In the genomic region with DNA sequence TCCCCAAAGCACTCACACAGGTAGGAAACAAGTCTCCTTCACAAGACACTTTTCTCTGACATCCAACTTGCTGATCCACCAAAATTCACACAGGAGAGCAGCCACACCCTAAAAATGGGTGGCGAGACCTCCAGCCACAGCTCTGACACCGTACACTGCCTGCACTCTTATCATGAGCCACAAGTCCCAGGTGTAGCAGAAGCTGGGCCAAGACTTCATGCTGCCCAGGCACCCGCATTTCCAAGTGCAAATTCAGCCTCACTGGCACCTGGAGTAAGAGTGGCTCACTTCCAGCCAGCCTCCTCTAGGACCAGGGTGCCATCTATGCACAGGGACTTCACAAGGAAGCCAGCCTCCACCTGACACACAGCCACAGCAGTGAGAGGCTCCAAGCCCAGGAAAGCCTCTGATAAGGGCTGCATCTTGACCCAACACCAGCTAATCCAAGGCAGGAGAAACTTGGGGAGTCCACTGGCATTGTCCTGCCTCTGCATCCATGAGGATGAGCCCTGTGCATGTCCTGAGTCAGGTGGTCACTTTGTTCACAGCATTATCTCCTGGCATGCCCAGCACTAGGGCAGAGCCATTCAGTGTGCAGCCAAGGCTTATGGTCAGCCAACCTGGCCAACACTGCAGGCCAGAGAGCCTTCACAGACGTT, we compare ENCODE assay signal across 7 cellular contexts. TPM values are rescaled to one million over a fixed set of nuclear protein-coding genes. Genes with fewer than 3 reads are reported as not detected.
DNase-seq lines count a peak whose midpoint lies in the region; ATAC-seq and TF ChIP-seq lines count a peak whose summit lies in the region.
"Had no signal": no experiment of that assay in that cellular context is flagged by ENCODE, and none has a peak within 500 bp of the region (broad histone marks: within the 10 kb centered on the region; RNA-seq: fewer than 3 reads in every experiment).

No MANE protein-coding gene starts in this region.

- no peak overlapping the region for H3K4me3 ChIP-seq in CD4-positive, alpha-beta memory T cell (ENCODE audit: low read length in 2 of 2)

- ATAC-seq in naive B cell (ENCODE audit: low read depth in 2 of 2) (no peak), GM21737 (IDR thresholded peaks at IDR 0.05; ENCODE audit: unreplicated experiment) (no peak)

- H3K36me3 ChIP-seq in CD4-positive, alpha-beta memory T cell (ENCODE audit: insufficient read depth, low read length): no peaks in the 10 kb centered on the region

- POLR2A ChIA-PET in CD4-positive, alpha-beta memory T cell (lab: Charles Lee; ENCODE audit: partially characterized antibody): interaction anchor here (0.8 to 11.1 kb wide), 8 partner anchors 9 to 99 kb away, joined by 3 to 457 read pairs (median 12); a partner anchor contains a TSS

- peaks cover 21 to 47% (median 35%) of the 10 kb centered on the region in 4 donors for H3K4me1 Mint-ChIP-seq in CD4-positive, alpha-beta memory T cell
- H3K4me1 Mint-ChIP-seq in naive B cell: peaks cover 17 to 42% (median 40%) of the 10 kb centered on the region in 3 donors

- H3K27ac ChIP-seq in CD4-positive, alpha-beta memory T cell (ENCODE audit: low read depth, low read length): no peak overlapping the region

- peak overlapping the region in 5 of 8 donors; percentile 25 to 84 (median 36) for H3K4me3 Mint-ChIP-seq in CD4-positive, alpha-beta memory T cell
- H3K4me3 Mint-ChIP-seq in naive B cell: peak overlapping the region in 7 of 8 donors; percentile 15 to 94 (median 68)

- intact Hi-C loops in CD4-positive, alpha-beta memory T cell (cut with micrococcal nuclease): loop anchor here (5.0 to 10.0 kb wide), 2 partner anchors 54 to 163 kb away; a partner anchor contains a TSS

- H3K27me3 ChIP-seq in CD4-positive, alpha-beta memory T cell (ENCODE audit: insufficient read depth, low read length): no peaks in the 10 kb centered on the region

- CTCF ChIA-PET in CD4-positive, alpha-beta memory T cell (lab: Charles Lee; ENCODE audit: partially characterized antibody): interaction anchor here (1.0 to 3.2 kb wide), 4 partner anchors 15 to 82 kb away, joined by 3 to 16 read pairs (median 4); a partner anchor contains a TSS

- TF ChIP-seq POLR2A in Raji (IDR thresholded peaks at IDR 0.05; ENCODE audit: insufficient read depth, low read depth, low read length): peak; percentile 40

- H3K9me3 ChIP-seq in CD4-positive, alpha-beta memory T cell (ENCODE audit: control insufficient read depth in 1 of 2, low read length in 2 of 2): no peaks in the 10 kb centered on the region

- peaks cover 0 to 12% of the 10 kb centered on the region in 2 donors for H3K36me3 Mint-ChIP-seq in CD4-positive, alpha-beta memory T cell
- H3K36me3 Mint-ChIP-seq in naive B cell: no peaks in the 10 kb centered on the region

- H3K27me3 Mint-ChIP-seq in CD4-positive, alpha-beta memory T cell: no peaks in the 10 kb centered on the region
- H3K27me3 Mint-ChIP-seq in naive B cell: no peaks in the 10 kb centered on the region

- no peaks in the 10 kb centered on the region for H3K9me3 Mint-ChIP-seq in CD4-positive, alpha-beta memory T cell
- no peaks in the 10 kb centered on the region for H3K9me3 Mint-ChIP-seq in naive B cell

- peaks cover 54% of the 10 kb centered on the region for H3K4me1 ChIP-seq in CD4-positive, alpha-beta memory T cell (ENCODE audit: insufficient read depth, low read length)

- DNase-seq in CD4-positive, alpha-beta memory T cell: no peak
- DNase-seq in naive B cell (no peak), NCI-H1092 (lab: John Stamatoyannopoulos, UW) (no peak), NCI-H1417 (lab: John Stamatoyannopoulos, UW) (no peak)
- DNase-seq: NCI-H1048 had no signal

- peak overlapping the region in 6 of 7 donors; percentile 47 to 94 (median 80) for H3K27ac Mint-ChIP-seq in CD4-positive, alpha-beta memory T cell
- H3K27ac Mint-ChIP-seq in naive B cell: peak overlapping the region in 3 of 6 donors; percentile 67 to 94 (median 68)

RNA-seq across cellular contexts. Expression of a gene that starts 2.6 kb away (rescaled TPM):
- total RNA-seq in CD4-positive, alpha-beta memory T cell: 1 to 10 TPM; 5.8 to 6.1 TPM
- 1 to 10 TPM in 1 of 2 donors, under 1 TPM in 1; 0.69 to 1.7 TPM for polyA plus RNA-seq in CD4-positive, alpha-beta memory T cell
- 10 to 100 TPM in 1 of 6 donors, 1 to 10 TPM in 4, under 1 TPM in 1; 0.40 to 10.1 (median 6.3) TPM for polyA plus RNA-seq in naive B cell (ENCODE audit: low read depth in 6 of 6)

RNA-seq across cellular contexts. Expression of a gene that starts 5.7 kb away (rescaled TPM):
- total RNA-seq in CD4-positive, alpha-beta memory T cell: 10 to 100 TPM; 15.7 to 17.8 TPM
- 1 to 10 TPM; 7.8 to 8.8 TPM for polyA plus RNA-seq in CD4-positive, alpha-beta memory T cell
- polyA plus RNA-seq in naive B cell (ENCODE audit: low read depth in 6 of 6): 10 to 100 TPM; 12.0 to 18.3 (median 15.1) TPM

RNA-seq across cellular contexts. Expression of a gene that starts 29.2 kb away (rescaled TPM):
- 10 to 100 TPM; 28.9 to 29.3 TPM for total RNA-seq in CD4-positive, alpha-beta memory T cell
- 1 to 10 TPM; 4.2 to 8.8 TPM for polyA plus RNA-seq in CD4-positive, alpha-beta memory T cell
- polyA plus RNA-seq in naive B cell (ENCODE audit: low read depth in 6 of 6): 1 to 10 TPM in 5 of 6 donors, not detected in 1; 2.3 to 6.8 (median 4.7) TPM

RNA-seq across cellular contexts. Expression of a gene that starts 42.6 kb away (rescaled TPM):
- 10 to 100 TPM; 21.4 to 22.7 TPM for total RNA-seq in CD4-positive, alpha-beta memory T cell
- polyA plus RNA-seq in CD4-positive, alpha-beta memory T cell: 10 to 100 TPM; 31.7 to 33.8 TPM
- 10 to 100 TPM; 28.0 to 41.5 (median 36.1) TPM for polyA plus RNA-seq in naive B cell (ENCODE audit: low read depth in 6 of 6)

RNA-seq across cellular contexts. Expression of a gene that starts 56.4 kb away (rescaled TPM):
- total RNA-seq in CD4-positive, alpha-beta memory T cell: 100 to 1,000 TPM; 648 to 657 TPM
- polyA plus RNA-seq in CD4-positive, alpha-beta memory T cell: 100 to 1,000 TPM; 110 to 159 TPM
- 10 to 100 TPM; 21.3 to 36.8 (median 25.6) TPM for polyA plus RNA-seq in naive B cell (ENCODE audit: low read depth in 6 of 6)
